17 cellular contexts compared by ENCODE assay signal in genomic region chr15:52241489-52241888, GRCh38. TPM values are rescaled to one million over a fixed set of nuclear protein-coding genes. Genes with fewer than 3 reads are reported as not detected.
DNase-seq lines count a peak whose midpoint lies in the region; ATAC-seq and TF ChIP-seq lines count a peak whose summit lies in the region.
"Had no signal": no experiment of that assay in that cellular context is flagged by ENCODE, and none has a peak within 500 bp of the region (broad histone marks: within the 10 kb centered on the region; RNA-seq: fewer than 3 reads in every experiment).

No MANE protein-coding gene starts in this region.

- intact Hi-C loops in CD8-positive, alpha-beta T cell (cut with DNase I, micrococcal nuclease) = no loop called here
- intact Hi-C loops in naive thymus-derived CD4-positive, alpha-beta T cell (cut with micrococcal nuclease) = no loop called here

- CTCF ChIA-PET in activated CD8-positive, alpha-beta memory T cell treated with anti-CD3 and anti-CD28 coated beads, Interleukin-2, amount 10 ng/mL, durations not matched to agents 7 days and 5 days (lab: Charles Lee) = interaction anchor here (1.8 to 2.8 kb wide), 2 partner anchors 14 to 15 kb away, joined by 9 to 13 read pairs; no protein-coding TSS in a partner anchor
- CTCF ChIA-PET in CD8-positive, alpha-beta T cell (lab: Charles Lee) = interaction anchor here (2.5 to 3.9 kb wide), 2 partner anchors 14 to 16 kb away, joined by 10 to 17 read pairs; no protein-coding TSS in a partner anchor
- CTCF ChIA-PET in naive thymus-derived CD4-positive, alpha-beta T cell (lab: Charles Lee) = no interaction called here

- no peaks in the 10 kb centered on the region for H3K36me3 ChIP-seq in CD8-positive, alpha-beta T cell (ENCODE audit: insufficient read depth, low read length)
- no peaks in the 10 kb centered on the region for H3K36me3 ChIP-seq in naive thymus-derived CD4-positive, alpha-beta T cell (ENCODE audit: control insufficient read depth in 2 of 3, insufficient read depth in 3 of 3, low read length in 3 of 3)

- H3K27me3 Mint-ChIP-seq in activated CD8-positive, alpha-beta memory T cell treated with anti-CD3 and anti-CD28 coated beads, Interleukin-2, amount 10 ng/mL, durations not matched to agents 7 days and 5 days = peaks cover 1% of the 10 kb centered on the region
- no peaks in the 10 kb centered on the region for H3K27me3 Mint-ChIP-seq in CD8-positive, alpha-beta T cell (ENCODE audit: low read depth)
- no peaks in the 10 kb centered on the region for H3K27me3 Mint-ChIP-seq in T-helper 2 cell treated with Interferon-gamma antibody and Interleukin-4, amounts not matched to agents 5 μg/mL and 100 μg/mL, for 36 hours (ENCODE audit: low read depth)
- H3K27me3 Mint-ChIP-seq in naive thymus-derived CD4-positive, alpha-beta T cell = no peaks in the 10 kb centered on the region

- no peaks in the 10 kb centered on the region for H3K9me3 Mint-ChIP-seq in activated CD8-positive, alpha-beta memory T cell treated with anti-CD3 and anti-CD28 coated beads, Interleukin-2, amount 10 ng/mL, durations not matched to agents 7 days and 5 days (ENCODE audit: low read depth)
- no peaks in the 10 kb centered on the region for H3K9me3 Mint-ChIP-seq in CD8-positive, alpha-beta T cell
- no peaks in the 10 kb centered on the region for H3K9me3 Mint-ChIP-seq in T-helper 2 cell treated with Interferon-gamma antibody and Interleukin-4, amounts not matched to agents 5 μg/mL and 100 μg/mL, for 36 hours
- H3K9me3 Mint-ChIP-seq in naive thymus-derived CD4-positive, alpha-beta T cell = no peaks in the 10 kb centered on the region
- H3K9me3 Mint-ChIP-seq: GM23338 had no signal

- peak; percentile 39 for ATAC-seq in activated CD8-positive, alpha-beta memory T cell treated with anti-CD3 and anti-CD28 coated beads, Interleukin-2, amount 10 ng/mL, durations not matched to agents 7 days and 5 days
- peak; percentile 71 for ATAC-seq in CD8-positive, alpha-beta T cell
- peak; percentile 24 for ATAC-seq in naive thymus-derived CD4-positive, alpha-beta T cell
- ATAC-seq: A549, GM23338 had no signal

- no peak overlapping the region for H3K4me3 ChIP-seq in CD8-positive, alpha-beta T cell (ENCODE audit: low read depth, low read length)
- H3K4me3 ChIP-seq in naive thymus-derived CD4-positive, alpha-beta T cell (ENCODE audit: low read length) = no peak overlapping the region
- H3K4me3 ChIP-seq: A549, GM23338 had no signal

- H3K27ac ChIP-seq in CD8-positive, alpha-beta T cell (ENCODE audit: low read depth, low read length) = no peak overlapping the region
- no peak overlapping the region for H3K27ac ChIP-seq in naive thymus-derived CD4-positive, alpha-beta T cell (ENCODE audit: low read depth, low read length)
- H3K27ac ChIP-seq: A549 had no signal

- TF ChIP-seq CTCF in CD8-positive, alpha-beta T cell (IDR thresholded peaks at IDR 0.05) = no peak

- peaks cover 7% of the 10 kb centered on the region for H3K4me1 Mint-ChIP-seq in activated CD8-positive, alpha-beta memory T cell treated with anti-CD3 and anti-CD28 coated beads, Interleukin-2, amount 10 ng/mL, durations not matched to agents 7 days and 5 days
- peaks cover 16% of the 10 kb centered on the region for H3K4me1 Mint-ChIP-seq in CD8-positive, alpha-beta T cell (ENCODE audit: low read depth)
- peaks cover 12% of the 10 kb centered on the region for H3K4me1 Mint-ChIP-seq in T-helper 2 cell treated with Interferon-gamma antibody and Interleukin-4, amounts not matched to agents 5 μg/mL and 100 μg/mL, for 36 hours (ENCODE audit: low read depth)
- H3K4me1 Mint-ChIP-seq in naive thymus-derived CD4-positive, alpha-beta T cell = peaks cover 2 to 36% (median 18%) of the 10 kb centered on the region in 7 donors
- H3K4me1 Mint-ChIP-seq: GM23338 had no signal

- no peaks in the 10 kb centered on the region for H3K9me3 ChIP-seq in CD8-positive, alpha-beta T cell (ENCODE audit: low read length)
- no peaks in the 10 kb centered on the region for H3K9me3 ChIP-seq in naive thymus-derived CD4-positive, alpha-beta T cell (ENCODE audit: control insufficient read depth in 2 of 3, low read length in 3 of 3)
- H3K9me3 ChIP-seq: A549 had no signal

- H3K4me3 Mint-ChIP-seq in activated CD8-positive, alpha-beta memory T cell treated with anti-CD3 and anti-CD28 coated beads, Interleukin-2, amount 10 ng/mL, durations not matched to agents 7 days and 5 days = no peak overlapping the region
- H3K4me3 Mint-ChIP-seq in CD8-positive, alpha-beta T cell = peak overlapping the region; percentile 16
- peak overlapping the region; percentile 34 for H3K4me3 Mint-ChIP-seq in T-helper 2 cell treated with Interferon-gamma antibody and Interleukin-4, amounts not matched to agents 5 μg/mL and 100 μg/mL, for 36 hours
- H3K4me3 Mint-ChIP-seq in naive thymus-derived CD4-positive, alpha-beta T cell = peak overlapping the region in 9 of 10 donors; percentile 2 to 74 (median 45)
- H3K4me3 Mint-ChIP-seq: CD14-positive monocyte, GM23338 had no signal

- no peak for DNase-seq in activated CD8-positive, alpha-beta memory T cell treated with anti-CD3 and anti-CD28 coated beads, Interleukin-2, amount 10 ng/mL, durations not matched to agents 7 days and 5 days
- DNase-seq in activated CD8-positive, alpha-beta memory T cell treated with anti-CD3 and anti-CD28 coated beads, Interleukin-2, amount 50 U/mL, for 4 hours = no peak
- no peak for DNase-seq in CD8-positive, alpha-beta T cell
- DNase-seq in T-helper 2 cell treated with Interferon-gamma antibody and Interleukin-4, amounts not matched to agents 5 μg/mL and 100 μg/mL, for 36 hours (ENCODE audit: low spot score) = no peak
- peak in 5 of 9 donors; percentile 24 to 54 (median 44) for DNase-seq in naive thymus-derived CD4-positive, alpha-beta T cell
- DNase-seq in stimulated activated CD4-positive, alpha-beta T cell treated with anti-CD3 and anti-CD28 coated beads, Interleukin-4, amount 100 ng/mL, for 1 hour = no peak
- DNase-seq in iPS-NIHi7 (ENCODE audit: extremely low spot score) = no peak
- DNase-seq: DMS79 treated with DMSO at 0.1 percent for 48 hours, GDM1, NCI-H1048, NCI-H1694, NCI-H774, SHP77 had no signal

- H3K36me3 Mint-ChIP-seq in activated CD8-positive, alpha-beta memory T cell treated with anti-CD3 and anti-CD28 coated beads, Interleukin-2, amount 10 ng/mL, durations not matched to agents 7 days and 5 days = no peaks in the 10 kb centered on the region
- H3K36me3 Mint-ChIP-seq in CD8-positive, alpha-beta T cell = no peaks in the 10 kb centered on the region
- peaks cover 2% of the 10 kb centered on the region for H3K36me3 Mint-ChIP-seq in T-helper 2 cell treated with Interferon-gamma antibody and Interleukin-4, amounts not matched to agents 5 μg/mL and 100 μg/mL, for 36 hours (ENCODE audit: low read depth)
- H3K36me3 Mint-ChIP-seq in naive thymus-derived CD4-positive, alpha-beta T cell = peaks cover 0 to 2% (median 0%) of the 10 kb centered on the region in 5 donors
- H3K36me3 Mint-ChIP-seq: CD14-positive monocyte had no signal

- H3K27ac Mint-ChIP-seq in activated CD8-positive, alpha-beta memory T cell treated with anti-CD3 and anti-CD28 coated beads, Interleukin-2, amount 10 ng/mL, durations not matched to agents 7 days and 5 days = peak overlapping the region; percentile 76
- H3K27ac Mint-ChIP-seq in CD8-positive, alpha-beta T cell = peak overlapping the region; percentile 53
- peak overlapping the region; percentile 67 for H3K27ac Mint-ChIP-seq in T-helper 2 cell treated with Interferon-gamma antibody and Interleukin-4, amounts not matched to agents 5 μg/mL and 100 μg/mL, for 36 hours
- H3K27ac Mint-ChIP-seq in naive thymus-derived CD4-positive, alpha-beta T cell = peak overlapping the region; percentile 53 to 94 (median 75)
- H3K27ac Mint-ChIP-seq: CD14-positive monocyte, GM23338 had no signal

- H3K4me1 ChIP-seq in CD8-positive, alpha-beta T cell (ENCODE audit: insufficient read depth, low read length) = peaks cover 12% of the 10 kb centered on the region
- peaks cover 0 to 3% of the 10 kb centered on the region in 2 donors for H3K4me1 ChIP-seq in naive thymus-derived CD4-positive, alpha-beta T cell (ENCODE audit: control insufficient read depth in 2 of 2, insufficient read depth in 2 of 2, low read length in 2 of 2)
- H3K4me1 ChIP-seq: A549 had no signal

- no peaks in the 10 kb centered on the region for H3K27me3 ChIP-seq in CD8-positive, alpha-beta T cell (ENCODE audit: insufficient read depth, low read length)
- no peaks in the 10 kb centered on the region for H3K27me3 ChIP-seq in naive thymus-derived CD4-positive, alpha-beta T cell (ENCODE audit: control insufficient read depth in 2 of 2, insufficient read depth in 2 of 2, low read length in 2 of 2)

- POLR2A ChIA-PET in CD8-positive, alpha-beta T cell (lab: Charles Lee) = interaction anchor here (0.9 kb wide), 1 partner anchor 11 kb away, joined by 3 read pairs; no protein-coding TSS in a partner anchor
- POLR2A ChIA-PET in naive thymus-derived CD4-positive, alpha-beta T cell (lab: Charles Lee) = no interaction called here

RNA-seq across cellular contexts. Expression of gene GNB5, which starts 50.3 kb away (rescaled TPM):
- total RNA-seq in activated CD8-positive, alpha-beta memory T cell treated with anti-CD3 and anti-CD28 coated beads, Interleukin-2, amount 10 ng/mL, durations not matched to agents 7 days and 5 days = 10 to 100 TPM; 27.9 to 39.5 TPM
- 10 to 100 TPM; 83.5 to 92.8 TPM for total RNA-seq in CD8-positive, alpha-beta T cell
- total RNA-seq in naive thymus-derived CD4-positive, alpha-beta T cell = 10 to 100 TPM; 35.9 to 80.0 (median 50.7) TPM
- polyA plus RNA-seq in naive thymus-derived CD4-positive, alpha-beta T cell = 10 to 100 TPM; 35.1 to 49.0 TPM

RNA-seq across cellular contexts. Expression of gene MYO5C, which starts 54.1 kb away (rescaled TPM):
- total RNA-seq in activated CD8-positive, alpha-beta memory T cell treated with anti-CD3 and anti-CD28 coated beads, Interleukin-2, amount 10 ng/mL, durations not matched to agents 7 days and 5 days = 1 to 10 TPM in 1 of 2 experiments, under 1 TPM in 1; 0.94 to 1.3 TPM
- total RNA-seq in CD8-positive, alpha-beta T cell = under 1 TPM; 0.24 to 0.31 TPM
- 1 to 10 TPM in 1 of 5 experiments, under 1 TPM in 4; 0.19 to 1.3 (median 0.40) TPM for total RNA-seq in naive thymus-derived CD4-positive, alpha-beta T cell
- under 1 TPM in 1 of 2 donors, not detected in 1; 0.22 TPM for polyA plus RNA-seq in naive thymus-derived CD4-positive, alpha-beta T cell
- total RNA-seq: HT1080 had no signal
- polyA plus RNA-seq: CD14-positive monocyte had no signal

Comparison
In these comparisons a context has a peak if more than half of its experiments do, and no peak if none do; other contexts are left out.
1. DNase-seq: peak in naive thymus-derived CD4-positive, alpha-beta T cell (5 of 9); none in activated CD8-positive, alpha-beta memory T cell treated with anti-CD3 and anti-CD28 coated beads, Interleukin-2, amount 10 ng/mL, durations not matched to agents 7 days and 5 days (single experiment), activated CD8-positive, alpha-beta memory T cell treated with anti-CD3 and anti-CD28 coated beads, Interleukin-2, amount 50 U/mL, for 4 hours (single experiment), CD8-positive, alpha-beta T cell (0 of 7), T-helper 2 cell treated with Interferon-gamma antibody and Interleukin-4, amounts not matched to agents 5 μg/mL and 100 μg/mL, for 36 hours (single experiment), stimulated activated CD4-positive, alpha-beta T cell treated with anti-CD3 and anti-CD28 coated beads, Interleukin-4, amount 100 ng/mL, for 1 hour (single experiment) and iPS-NIHi7 (single experiment).
2. Peak in every context shown above with its lines, with median percentiles within 50 percentile points of each other: ATAC-seq and H3K27ac Mint-ChIP-seq.